Comparison of ENCODE assay signal across 22 cellular contexts in genomic region chr1:247358920-247359319, GRCh38. TPM values are rescaled to one million over a fixed set of nuclear protein-coding genes. Genes with fewer than 3 reads are reported as not detected.
DNase-seq lines count a peak whose midpoint lies in the region; ATAC-seq, FAIRE-seq and TF ChIP-seq lines count a peak whose summit lies in the region.
"Had no signal": no experiment of that assay in that cellular context is flagged by ENCODE, and none has a peak within 500 bp of the region (broad histone marks: within the 10 kb centered on the region; RNA-seq: fewer than 3 reads in every experiment).

No MANE protein-coding gene starts in this region.

- FAIRE-seq in HepG2 (lab: Jason Lieb, UNC): no peak
- FAIRE-seq in K562 (lab: Jason Lieb, UNC): no peak
- FAIRE-seq: A549 had no signal

- TF ChIP-seq RAD21 in HepG2 (CRISPR knock-in tag; IDR thresholded peaks at IDR 0.05) (no peak), K562 (CRISPR knock-in tag; conservative IDR thresholded peaks at IDR 0.05 in 1 of 2, IDR thresholded peaks at IDR 0.05 in 1 of 2) (no peak)

- POLR2A ChIA-PET in HepG2 (lab: Yijun Ruan, JAX): no interaction called here
- POLR2A ChIA-PET in K562 (lab: Yijun Ruan, JAX): no interaction called here
- POLR2A ChIA-PET in activated CD4-positive, alpha-beta memory T cell treated with anti-CD3 and anti-CD28 coated beads for 36 hours (lab: Charles Lee): no interaction called here

- H3K9me3 ChIP-seq in right lobe of liver: no peaks in the 10 kb centered on the region
- H3K9me3 ChIP-seq in HepG2 (ENCODE audit: low read length): no peaks in the 10 kb centered on the region
- H3K9me3 ChIP-seq in K562 (replicated peaks; ENCODE audit: control insufficient read depth, insufficient read depth, low read depth, low read length): no peaks in the 10 kb centered on the region
- no peaks in the 10 kb centered on the region for H3K9me3 ChIP-seq in left lung
- H3K9me3 ChIP-seq: A549, upper lobe of left lung had no signal

- H3K9ac ChIP-seq in HepG2 (ENCODE audit: insufficient read depth, low read depth, low read length) (no peak overlapping the region), K562 (ENCODE audit: insufficient read depth in 1 of 2, low read depth in 2 of 2, low read length in 2 of 2) (no peak overlapping the region)

- peaks cover 6% of the 10 kb centered on the region for H3K4me1 Mint-ChIP-seq in activated CD4-positive, alpha-beta memory T cell treated with anti-CD3 and anti-CD28 coated beads for 36 hours (ENCODE audit: low read depth)
- H3K4me1 Mint-ChIP-seq: activated T-helper 17 cell treated with anti-CD3 and anti-CD28 coated beads, Interleukin-2, amount 50 U/mL, for 72 hours; central memory CD8-positive, alpha-beta T cell had no signal

- H4K20me1 ChIP-seq in HepG2 (ENCODE audit: insufficient read depth, low read length) (no peaks in the 10 kb centered on the region), K562 (replicated peaks; ENCODE audit: control insufficient read depth, insufficient read depth, low read length) (no peaks in the 10 kb centered on the region)

- H3K79me2 ChIP-seq in HepG2 (ENCODE audit: insufficient read depth, low read length) (no peaks in the 10 kb centered on the region), K562 (ENCODE audit: control insufficient read depth, insufficient read depth, low read length) (no peaks in the 10 kb centered on the region)

- H3K27ac ChIP-seq in right lobe of liver: no peak overlapping the region
- no peak overlapping the region for H3K27ac ChIP-seq in HepG2 (ENCODE audit: extremely low read length, insufficient read depth, low read length)
- no peak overlapping the region for H3K27ac ChIP-seq in K562 (ENCODE audit: extremely low read depth, low read depth, low read length)
- no peak overlapping the region for H3K27ac ChIP-seq in left lung
- H3K27ac ChIP-seq: A549 had no signal

- no peak overlapping the region for H3K4me3 Mint-ChIP-seq in activated CD4-positive, alpha-beta memory T cell treated with anti-CD3 and anti-CD28 coated beads for 36 hours
- H3K4me3 Mint-ChIP-seq: activated naive CD8-positive, alpha-beta T cell treated with anti-CD3 and anti-CD28 coated beads, Interleukin-2, amount 50 U/mL, for 24 hours; activated T-helper 17 cell treated with anti-CD3 and anti-CD28 coated beads, Interleukin-2, amount 50 U/mL, for 72 hours; CD4-positive, alpha-beta T cell; central memory CD8-positive, alpha-beta T cell; H9 had no signal

- peaks cover 9% of the 10 kb centered on the region for H3K9me3 Mint-ChIP-seq in activated CD4-positive, alpha-beta memory T cell treated with anti-CD3 and anti-CD28 coated beads for 36 hours
- H3K9me3 Mint-ChIP-seq: activated naive CD8-positive, alpha-beta T cell treated with anti-CD3 and anti-CD28 coated beads, Interleukin-2, amount 50 U/mL, for 24 hours; CD4-positive, alpha-beta T cell; central memory CD8-positive, alpha-beta T cell had no signal

- no peaks in the 10 kb centered on the region for H3K36me3 Mint-ChIP-seq in activated CD4-positive, alpha-beta memory T cell treated with anti-CD3 and anti-CD28 coated beads for 36 hours

- H3K4me2 ChIP-seq in HepG2 (ENCODE audit: low read depth, low read length) (no peak overlapping the region), K562 (ENCODE audit: insufficient read depth, low read length) (no peak overlapping the region)
- H3K4me2 ChIP-seq: A549 had no signal

- no peak for TF ChIP-seq CTCF in right lobe of liver (IDR thresholded peaks at IDR 0.05)
- TF ChIP-seq CTCF in HepG2 (CRISPR knock-in tag; IDR thresholded peaks at IDR 0.05): no peak
- no peak for TF ChIP-seq CTCF in K562 (IDR thresholded peaks at IDR 0.05 in 2 of 3, conservative IDR thresholded peaks at IDR 0.05 in 1 of 3; ENCODE audit: insufficient read depth in 2 of 3, low read depth in 1 of 3, low read length in 3 of 3)
- TF ChIP-seq CTCF in left lung (IDR thresholded peaks at IDR 0.05): no peak

- in situ Hi-C loops in HepG2 (cut with HindIII; ENCODE audit: extremely low pct_ligation_motif_present, low pct_unique_long_range_greater_than_20kb) (no loop called here), K562 (cut with MboI) (no loop called here)

- DNase-seq in right lobe of liver (no peak), HepG2 (ENCODE audit: low spot score) (no peak), K562 (ENCODE audit: extremely low read depth in 1 of 4, low spot score in 3 of 4) (no peak), left lung (no peak), retina (no peak)
- no peak for DNase-seq in stimulated activated CD4-positive, alpha-beta T cell treated with anti-CD3 and anti-CD28 coated beads, Interleukin-2, amount 100 ng/mL, for 24 hours
- DNase-seq in activated CD4-positive, alpha-beta memory T cell treated with anti-CD3 and anti-CD28 coated beads for 36 hours: no peak
- DNase-seq: activated CD4-positive, CD25-positive, alpha-beta regulatory T cell treated with anti-CD3 and anti-CD28 coated beads, Interleukin-2, amount 50 U/mL, for 72 hours; activated naive CD8-positive, alpha-beta T cell treated with anti-CD3 and anti-CD28 coated beads, Interleukin-2, amount 50 U/mL, for 24 hours; CD4-positive, alpha-beta T cell; DMS79; H9; naive B cell; NCI-H2227 treated with DMSO at 0.1 percent for 48 hours; SHP77; stimulated activated CD4-positive, alpha-beta T cell treated with anti-CD3 and anti-CD28 coated beads, Interleukin-12 subunit alpha, Interleukin-12 subunit beta, amount 100 ng/mL, for 4 hours; stimulated activated naive CD4-positive, alpha-beta T cell had no signal

- H3K27me3 ChIP-seq in right lobe of liver (no peaks in the 10 kb centered on the region), HepG2 (ENCODE audit: control insufficient read depth in 1 of 2, insufficient read depth in 2 of 2, low read length in 2 of 2) (peaks cover 0 to 32% of the 10 kb centered on the region in 2 experiments; a peak in 3 of 5 replicates), K562 (ENCODE audit: control insufficient read depth in 2 of 2, insufficient read depth in 2 of 2, low read length in 2 of 2) (no peaks in the 10 kb centered on the region), left lung (peaks cover 0 to 8% of the 10 kb centered on the region in 2 donors)
- H3K27me3 ChIP-seq: upper lobe of left lung had no signal

- intact Hi-C loops in right lobe of liver (cut with DNase I): no loop called here
- intact Hi-C loops in HepG2 (cut with micrococcal nuclease; ENCODE audit: unreplicated experiment): no loop called here
- intact Hi-C loops in K562 (cut with micrococcal nuclease): no loop called here
- intact Hi-C loops in left lung (cut with DNase I): no loop called here
- intact Hi-C loops in activated CD4-positive, alpha-beta memory T cell treated with anti-CD3 and anti-CD28 coated beads for 36 hours (cut with micrococcal nuclease): no loop called here

- peak; percentile 20 to 46 (median 32) for ATAC-seq in right lobe of liver
- ATAC-seq in HepG2: no peak
- ATAC-seq in K562: no peak
- peak; percentile 42 for ATAC-seq in left lung
- no peak for ATAC-seq in HG03095 (IDR thresholded peaks at IDR 0.05; ENCODE audit: unreplicated experiment)
- ATAC-seq: A549; activated naive CD8-positive, alpha-beta T cell treated with anti-CD3 and anti-CD28 coated beads, Interleukin-2, amount 50 U/mL, for 24 hours; activated T-helper 17 cell treated with anti-CD3 and anti-CD28 coated beads, Interleukin-2, amount 50 U/mL, for 72 hours had no signal

- WGBS in right lobe of liver (ENCODE audit: insufficient coverage, low coverage, low lambda C conversion rate, missing lambda C conversion rate): 61% methylated on average over 3 of the region's 5 CpGs
- 40% methylated on average over 5 of the region's 5 CpGs for WGBS in HepG2 (ENCODE audit: low lambda C conversion rate)
- 51% methylated on average over 5 of the region's 5 CpGs for WGBS in K562 (ENCODE audit: insufficient coverage, low coverage, missing lambda C conversion rate)

- TF ChIP-seq POLR2A in right lobe of liver (IDR thresholded peaks at IDR 0.05) (peak; percentile 22), HepG2 (IDR thresholded peaks at IDR 0.05; ENCODE audit: insufficient read depth in 1 of 2, low read depth in 2 of 2, low read length in 2 of 2) (no peak), K562 (conservative IDR thresholded peaks at IDR 0.05) (no peak)

- TF ChIP-seq EP300 in HepG2 (IDR thresholded peaks at IDR 0.05; ENCODE audit: low read depth in 2 of 2, low read length in 2 of 2) (no peak), HepG2 (CRISPR knock-in tag; IDR thresholded peaks at IDR 0.05; ENCODE audit: borderline replicate concordance) (no peak), K562 (IDR thresholded peaks at IDR 0.05; ENCODE audit: low read length) (no peak)

- CTCF ChIA-PET in HepG2 (lab: Yijun Ruan, JAX; ENCODE audit: low intra/inter-chr PET ratio, low total read pairs): no interaction called here
- CTCF ChIA-PET in K562 (lab: Yijun Ruan, JAX; ENCODE audit: low intra/inter-chr PET ratio): no interaction called here
- CTCF ChIA-PET in activated CD4-positive, alpha-beta memory T cell treated with anti-CD3 and anti-CD28 coated beads for 36 hours (lab: Charles Lee): interaction anchor here (0.9 kb wide), 1 partner anchor 14 kb away, joined by 3 read pairs; no protein-coding TSS in a partner anchor

- H3K4me3 ChIP-seq in right lobe of liver (no peak overlapping the region), HepG2 (replicated peaks in 1 of 3; ENCODE audit: insufficient read depth in 1 of 3, low read depth in 2 of 3, low read length in 3 of 3) (no peak overlapping the region), K562 (no peak overlapping the region), left lung (no peak overlapping the region)
- H3K4me3 ChIP-seq: A549, upper lobe of left lung had no signal

- BruUV-seq in HepG2 (replicated peaks; lab: Mats Ljungman, UMichigan): no TSS peak
- no TSS peak for BruUV-seq in K562 (replicated peaks; lab: Mats Ljungman, UMichigan)

- H3K4me1 ChIP-seq in right lobe of liver: no peaks in the 10 kb centered on the region
- H3K4me1 ChIP-seq in HepG2 (ENCODE audit: insufficient read depth, low read length): no peaks in the 10 kb centered on the region
- H3K4me1 ChIP-seq in K562 (replicated peaks in 1 of 2; ENCODE audit: control insufficient read depth in 2 of 2, insufficient read depth in 2 of 2, low read length in 2 of 2): peaks cover 0 to 33% of the 10 kb centered on the region in 2 experiments; a peak in 4 of 5 replicates
- peaks cover 0 to 13% of the 10 kb centered on the region in 2 donors for H3K4me1 ChIP-seq in left lung
- H3K4me1 ChIP-seq: A549 had no signal

- H3K36me3 ChIP-seq in right lobe of liver (no peaks in the 10 kb centered on the region), HepG2 (replicated peaks in 1 of 2; ENCODE audit: control insufficient read depth in 1 of 2, insufficient read depth in 2 of 2, low read length in 2 of 2) (no peaks in the 10 kb centered on the region), K562 (ENCODE audit: control insufficient read depth, insufficient read depth, low read length) (no peaks in the 10 kb centered on the region), left lung (no peaks in the 10 kb centered on the region)
- H3K36me3 ChIP-seq: upper lobe of left lung had no signal

- peaks cover 44% of the 10 kb centered on the region for H3K27me3 Mint-ChIP-seq in activated CD4-positive, alpha-beta memory T cell treated with anti-CD3 and anti-CD28 coated beads for 36 hours

- H3K9me1 ChIP-seq in K562 (ENCODE audit: control insufficient read depth, insufficient read depth, low read length): no peaks in the 10 kb centered on the region

- no peak overlapping the region for H2AFZ ChIP-seq in HepG2 (ENCODE audit: low read length)
- H2AFZ ChIP-seq in K562 (ENCODE audit: low read depth, low read length): no peak overlapping the region

- no peak overlapping the region for H3K27ac Mint-ChIP-seq in activated CD4-positive, alpha-beta memory T cell treated with anti-CD3 and anti-CD28 coated beads for 36 hours
- H3K27ac Mint-ChIP-seq: activated naive CD8-positive, alpha-beta T cell treated with anti-CD3 and anti-CD28 coated beads, Interleukin-2, amount 50 U/mL, for 24 hours; activated T-helper 17 cell treated with anti-CD3 and anti-CD28 coated beads, Interleukin-2, amount 50 U/mL, for 72 hours; CD4-positive, alpha-beta T cell; naive B cell had no signal

RNA-seq across cellular contexts. Expression of gene ZNF496, which starts 27.3 kb away (rescaled TPM):
- total RNA-seq in right lobe of liver (1 to 10 TPM; 3.7 to 5.8 (median 5.3) TPM), HepG2 (2016; rRNA removed; fragmentation: Illumina TruSeq; extraction: Trizol) (14.6 and 14.8 TPM in 2 replicates), K562 (2014; rRNA removed) (44.4 and 63.2 TPM in 2 replicates), K562 (2014; rRNA removed; fragmentation: Illumina TruSeq; extraction: Trizol) (22.0 and 22.7 TPM in 2 replicates), K562 (2015; rRNA removed; fragmentation: Illumina TruSeq; extraction: Trizol) (31.4 and 31.6 TPM in 2 replicates), K562 (2021) (54.0 and 55.5 TPM in 2 replicates), left lung (10 to 100 TPM; 18.2 to 19.2 TPM)
- 3.5 and 3.9 TPM in 2 replicates for total RNA-seq in HepG2 (2016; cell fraction: cytosol; rRNA removed; fragmentation: Illumina TruSeq; extraction: Trizol; ENCODE audit: low read depth)
- 12.9 and 14.4 TPM in 2 replicates for total RNA-seq in HepG2 (2016; cell fraction: insoluble cytoplasmic fraction; rRNA removed; fragmentation: Illumina TruSeq; extraction: Trizol)
- 13.3 and 14.3 TPM in 2 replicates for total RNA-seq in HepG2 (2016; cell fraction: membrane; rRNA removed; fragmentation: Illumina TruSeq; extraction: Trizol)
- total RNA-seq in HepG2 (2016; cell fraction: nucleus; rRNA removed; fragmentation: Illumina TruSeq; extraction: Trizol): 11.3 and 12.8 TPM in 2 replicates
- polyA plus RNA-seq in HepG2 (2011; rRNA removed) (18.6 and 21.4 TPM in 2 replicates), K562 (2011; rRNA removed) (29.8 and 37.8 TPM in 2 replicates), K562 (2014; fragmentation: Illumina TruSeq; extraction: Trizol) (31.3 and 35.5 TPM in 2 replicates), K562 (2014; fragmentation: Nextera tagmentation; extraction: Ambion mirVana) (1 to 10 TPM; 4.3 to 5.9 TPM), K562 (2014; rRNA removed) (38.2 and 43.3 TPM in 2 replicates)
- 18.6 and 21.4 TPM in 2 replicates for polyA plus RNA-seq in HepG2 (2011; cell fraction: cytosol; rRNA removed)
- 29.3 and 32.0 TPM in 2 replicates for polyA plus RNA-seq in HepG2 (2011; cell fraction: nucleus; rRNA removed)
- 13.6 and 16.7 TPM in 2 replicates for polyA plus RNA-seq in HepG2 (2012)
- polyA plus RNA-seq in HepG2 (2016; cell fraction: cytosol; fragmentation: Illumina TruSeq; extraction: Trizol; ENCODE audit: low read depth): 2.4 and 3.2 TPM in 2 replicates
- polyA plus RNA-seq in HepG2 (2016; cell fraction: insoluble cytoplasmic fraction; fragmentation: Illumina TruSeq; extraction: Trizol; ENCODE audit: low read depth): 14.2 and 14.7 TPM in 2 replicates
- 9.0 and 9.3 TPM in 2 replicates for polyA plus RNA-seq in HepG2 (2016; cell fraction: membrane; fragmentation: Illumina TruSeq; extraction: Trizol; ENCODE audit: low read depth)
- polyA plus RNA-seq in HepG2 (2016; cell fraction: nucleus; fragmentation: Illumina TruSeq; extraction: Trizol; ENCODE audit: insufficient read depth, low read depth): 17.5 and 19.9 TPM in 2 replicates
- 45.1 and 57.4 TPM in 2 replicates for polyA minus RNA-seq in HepG2 (2011; rRNA and poly(A)+ RNA removed; ENCODE audit: low replicate concordance)
- polyA minus RNA-seq in HepG2 (2011; cell fraction: cytosol; rRNA and poly(A)+ RNA removed): 20.3 and 20.7 TPM in 2 replicates
- polyA minus RNA-seq in HepG2 (2011; cell fraction: nucleus; rRNA and poly(A)+ RNA removed): 14.9 and 17.2 TPM in 2 replicates
- total RNA-seq in K562 (2011; cell fraction: chromatin; rRNA removed; ENCODE audit: low replicate concordance): 46.7 and 71.5 TPM in 2 replicates
- 49.9 and 53.0 TPM in 2 replicates for total RNA-seq in K562 (2011; cell fraction: nucleolus; rRNA removed)
- total RNA-seq in K562 (2011; cell fraction: nucleoplasm; rRNA removed): 47.4 and 58.0 TPM in 2 replicates
- polyA plus RNA-seq in K562 (2011; cell fraction: cytosol; rRNA removed): 35.8 and 37.3 TPM in 2 replicates
- polyA plus RNA-seq in K562 (2011; cell fraction: nucleus; rRNA removed): 52.3 and 64.6 TPM in 2 replicates
- polyA plus RNA-seq in K562 (2012): 28.9 and 48.4 TPM in 2 replicates
- polyA minus RNA-seq in K562 (2011; rRNA and poly(A)+ RNA removed): 44.2 and 45.8 TPM in 2 replicates
- 31.3 and 34.9 TPM in 2 replicates for polyA minus RNA-seq in K562 (2011; cell fraction: cytosol; rRNA and poly(A)+ RNA removed)
- polyA minus RNA-seq in K562 (2011; cell fraction: nucleus; rRNA and poly(A)+ RNA removed): 25.3 and 28.4 TPM in 2 replicates
- total RNA-seq in activated CD4-positive, alpha-beta memory T cell treated with anti-CD3 and anti-CD28 coated beads for 36 hours: 10 to 100 TPM; 10.6 to 12.0 TPM

RNA-seq across cellular contexts. Expression of gene NLRP3, which starts 57.1 kb away (rescaled TPM):
- total RNA-seq in right lobe of liver (1 to 10 TPM in 2 of 6 experiments, under 1 TPM in 4; 0.11 to 2.0 (median 0.62) TPM), HepG2 (2016; rRNA removed; fragmentation: Illumina TruSeq; extraction: Trizol) (not detected in 2 replicates), K562 (2014; rRNA removed) (not detected in 2 replicates), K562 (2014; rRNA removed; fragmentation: Illumina TruSeq; extraction: Trizol) (not detected in 2 replicates), K562 (2015; rRNA removed; fragmentation: Illumina TruSeq; extraction: Trizol) (not detected in 2 replicates), K562 (2021) (not detected in 2 replicates), left lung (1 to 10 TPM; 2.0 to 6.6 TPM)
- not detected in 2 replicates for total RNA-seq in HepG2 (2016; cell fraction: cytosol; rRNA removed; fragmentation: Illumina TruSeq; extraction: Trizol; ENCODE audit: low read depth)
- not detected in 2 replicates for total RNA-seq in HepG2 (2016; cell fraction: insoluble cytoplasmic fraction; rRNA removed; fragmentation: Illumina TruSeq; extraction: Trizol)
- not detected in 2 replicates for total RNA-seq in HepG2 (2016; cell fraction: membrane; rRNA removed; fragmentation: Illumina TruSeq; extraction: Trizol)
- total RNA-seq in HepG2 (2016; cell fraction: nucleus; rRNA removed; fragmentation: Illumina TruSeq; extraction: Trizol): not detected in 2 replicates
- polyA plus RNA-seq in HepG2 (2011; rRNA removed) (not detected in 2 replicates), K562 (2011; rRNA removed) (not detected in 2 replicates), K562 (2014; fragmentation: Illumina TruSeq; extraction: Trizol) (not detected in 2 replicates), K562 (2014; fragmentation: Nextera tagmentation; extraction: Ambion mirVana) (not detected), K562 (2014; rRNA removed) (not detected in 2 replicates)
- 0.01 TPM in 1 of 2 replicates, not detected in the other for polyA plus RNA-seq in HepG2 (2011; cell fraction: cytosol; rRNA removed)
- polyA plus RNA-seq in HepG2 (2011; cell fraction: nucleus; rRNA removed): not detected in 2 replicates
- polyA plus RNA-seq in HepG2 (2012): not detected in 2 replicates
- not detected in 2 replicates for polyA plus RNA-seq in HepG2 (2016; cell fraction: cytosol; fragmentation: Illumina TruSeq; extraction: Trizol; ENCODE audit: low read depth)
- not detected in 2 replicates for polyA plus RNA-seq in HepG2 (2016; cell fraction: insoluble cytoplasmic fraction; fragmentation: Illumina TruSeq; extraction: Trizol; ENCODE audit: low read depth)
- polyA plus RNA-seq in HepG2 (2016; cell fraction: membrane; fragmentation: Illumina TruSeq; extraction: Trizol; ENCODE audit: low read depth): not detected in 2 replicates
- not detected in 2 replicates for polyA plus RNA-seq in HepG2 (2016; cell fraction: nucleus; fragmentation: Illumina TruSeq; extraction: Trizol; ENCODE audit: insufficient read depth, low read depth)
- not detected in 2 replicates for polyA minus RNA-seq in HepG2 (2011; rRNA and poly(A)+ RNA removed; ENCODE audit: low replicate concordance)
- polyA minus RNA-seq in HepG2 (2011; cell fraction: cytosol; rRNA and poly(A)+ RNA removed): not detected in 2 replicates
- polyA minus RNA-seq in HepG2 (2011; cell fraction: nucleus; rRNA and poly(A)+ RNA removed): not detected in 2 replicates
- 0.09 TPM in 1 of 2 replicates, not detected in the other for total RNA-seq in K562 (2011; cell fraction: chromatin; rRNA removed; ENCODE audit: low replicate concordance)
- not detected in 2 replicates for total RNA-seq in K562 (2011; cell fraction: nucleolus; rRNA removed)
- total RNA-seq in K562 (2011; cell fraction: nucleoplasm; rRNA removed): not detected in 2 replicates
- not detected in 2 replicates for polyA plus RNA-seq in K562 (2011; cell fraction: cytosol; rRNA removed)
- polyA plus RNA-seq in K562 (2011; cell fraction: nucleus; rRNA removed): 0.07 TPM in 1 of 2 replicates, not detected in the other
- 0.01 and 0.29 TPM in 2 replicates for polyA plus RNA-seq in K562 (2012)
- not detected in 2 replicates for polyA minus RNA-seq in K562 (2011; rRNA and poly(A)+ RNA removed)
- not detected in 2 replicates for polyA minus RNA-seq in K562 (2011; cell fraction: cytosol; rRNA and poly(A)+ RNA removed)
- polyA minus RNA-seq in K562 (2011; cell fraction: nucleus; rRNA and poly(A)+ RNA removed): not detected in 2 replicates
- total RNA-seq in activated CD4-positive, alpha-beta memory T cell treated with anti-CD3 and anti-CD28 coated beads for 36 hours: 1 to 10 TPM in 1 of 2 experiments, under 1 TPM in 1; 0.97 to 1.5 TPM
- total RNA-seq: H9 had no signal
- polyA plus RNA-seq: A549 had no signal

Comparison
In these comparisons a context has a peak if more than half of its experiments do, and no peak if none do; other contexts are left out.
1. ATAC-seq: peak in right lobe of liver (4 of 4) and left lung (single experiment); none in HepG2 (single experiment), K562 (single experiment) and HG03095 (single experiment).